Comparison of ENCODE assay signal across 8 cellular contexts in the genomic region with DNA sequence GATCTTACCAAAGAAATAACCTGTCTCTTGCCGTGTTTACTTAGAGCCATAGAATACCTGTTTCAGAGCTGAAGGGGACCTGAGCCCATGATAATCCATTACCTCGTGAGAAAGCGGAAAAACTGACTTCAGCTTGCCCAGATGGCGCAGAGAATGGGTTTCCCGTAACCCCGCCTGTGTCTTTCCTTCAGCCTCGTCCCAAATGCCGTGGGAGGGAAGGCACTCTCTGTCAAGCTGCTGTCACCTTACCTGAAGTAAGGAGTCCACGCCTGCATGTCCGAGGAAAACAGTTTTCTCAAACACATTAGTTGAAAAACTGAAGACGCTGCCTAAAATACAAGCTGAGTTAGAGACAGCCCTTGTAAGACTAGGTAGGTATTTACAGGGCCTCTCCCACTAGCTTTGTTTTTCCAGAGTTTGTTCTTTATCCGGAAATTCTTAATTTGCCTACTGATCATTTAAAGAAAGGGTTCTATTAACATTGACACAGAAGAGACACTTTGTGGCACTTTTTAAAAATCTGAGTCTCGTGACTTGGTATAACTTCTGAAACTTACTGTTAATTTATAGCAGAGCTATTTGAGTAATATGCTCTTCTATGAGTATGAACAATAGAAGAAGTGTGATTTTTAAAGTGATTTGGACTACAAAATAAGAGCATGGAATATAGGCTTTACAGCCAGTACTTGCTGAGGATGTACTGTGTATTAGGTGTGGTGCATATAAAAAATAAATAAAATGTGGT. TPM values are rescaled to one million over a fixed set of nuclear protein-coding genes. Genes with fewer than 3 reads are reported as not detected.
A peak's percentile ranks its signal among the peaks of the same experiment; 100 is the strongest.
DNase-seq lines count a peak whose midpoint lies in the region; TF ChIP-seq lines count a peak whose summit lies in the region.

No MANE protein-coding gene starts in this region.

- TF ChIP-seq CTCF in fibroblast of lung (conservative IDR thresholded peaks at IDR 0.05 in 1 of 2, IDR thresholded peaks at IDR 0.05 in 1 of 2; ENCODE audit: low read depth in 1 of 2, low read length in 2 of 2) (no peak), tibial nerve (IDR thresholded peaks at IDR 0.05) (no peak)

- peaks cover 13% of the 10 kb centered on the region for H3K4me1 ChIP-seq in fibroblast of lung (ENCODE audit: control insufficient read depth, extremely low read depth, insufficient read depth, low read length)
- peaks cover 0 to 40% (median 20%) of the 10 kb centered on the region in 4 donors for H3K4me1 ChIP-seq in tibial nerve

- H3K79me2 ChIP-seq in fibroblast of lung (ENCODE audit: control insufficient read depth, insufficient read depth, low read length), result peaks cover 24% of the 10 kb centered on the region

- WGBS in tibial nerve, 2 donors, result 7 to 10% methylated on average over 13 of the region's 13 CpGs

- no peak for TF ChIP-seq POLR2A in tibial nerve (IDR thresholded peaks at IDR 0.05)

- H3K27ac ChIP-seq in fibroblast of lung (ENCODE audit: insufficient read depth, low read length) (peak overlapping the region; percentile 93), tibial nerve (peak overlapping the region; percentile 87 to 96 (median 94))

- H3K9me3 ChIP-seq in fibroblast of lung (ENCODE audit: control insufficient read depth, insufficient read depth, low read depth, low read length), result no peaks in the 10 kb centered on the region
- H3K9me3 ChIP-seq in tibial nerve, result no peaks in the 10 kb centered on the region

- H3K4me3 ChIP-seq in fibroblast of lung (replicated peaks in 1 of 4; ENCODE audit: control extremely low read depth in 1 of 4, insufficient read depth in 1 of 4, low read depth in 3 of 4, low read length in 4 of 4) (peak overlapping the region; percentile 73 to 94 (median 81)), tibial nerve (peak overlapping the region; percentile 43 to 77 (median 52))

- no peaks in the 10 kb centered on the region for H3K27me3 ChIP-seq in fibroblast of lung (ENCODE audit: control insufficient read depth, insufficient read depth, low read length)
- H3K27me3 ChIP-seq in tibial nerve, result no peaks in the 10 kb centered on the region

- H4K20me1 ChIP-seq in fibroblast of lung (ENCODE audit: control insufficient read depth, extremely low read depth, insufficient read depth, low read length), result no peaks in the 10 kb centered on the region

- H3K9ac ChIP-seq in fibroblast of lung (ENCODE audit: insufficient read depth, low read length), result peak overlapping the region; percentile 94

- H3K4me3 Mint-ChIP-seq in activated T-cell treated with anti-CD3 and anti-CD28 coated beads, Interleukin-2, amount 50 U/mL, for 24 hours, result peak overlapping the region; percentile 83

- DNase-seq in GM03348 (ENCODE audit: low spot score) (peak; percentile 24), NCI-H2029 (lab: John Stamatoyannopoulos, UW) (peak; percentile 3), fibroblast of lung (ENCODE audit: low read depth in 2 of 2) (peak in 1 of 2 donors; percentile 33), occipital lobe (lab: John Stamatoyannopoulos, UW) (peak; percentile 19), tibial nerve (ENCODE audit: low spot score in 2 of 2) (peak in 1 of 2 donors; percentile 36), NCI-H2107 treated with DMSO at 0.1 percent for 48 hours (lab: John Stamatoyannopoulos, UW; ENCODE audit: unreplicated experiment) (no peak)
- DNase-seq in activated T-cell treated with anti-CD3 and anti-CD28 coated beads, Interleukin-2, amount 50 U/mL, for 24 hours, result peak; percentile 70
- no peak for DNase-seq in effector CD8-positive, alpha-beta T cell (lab: John Stamatoyannopoulos, UW)

- peaks cover 5% of the 10 kb centered on the region for H3K36me3 ChIP-seq in fibroblast of lung (ENCODE audit: control insufficient read depth, insufficient read depth, low read length)
- H3K36me3 ChIP-seq in tibial nerve, result peaks cover 0 to 25% (median 0%) of the 10 kb centered on the region in 3 donors

- peaks cover 3% of the 10 kb centered on the region for H3K9me3 Mint-ChIP-seq in activated T-cell treated with anti-CD3 and anti-CD28 coated beads, Interleukin-2, amount 50 U/mL, for 24 hours

- TF ChIP-seq EP300 in tibial nerve (IDR thresholded peaks at IDR 0.05), result no peak

- no peaks in the 10 kb centered on the region for H3K27me3 Mint-ChIP-seq in activated T-cell treated with anti-CD3 and anti-CD28 coated beads, Interleukin-2, amount 50 U/mL, for 24 hours

- peak overlapping the region; percentile 98 for H3K4me2 ChIP-seq in fibroblast of lung (ENCODE audit: extremely low read depth, insufficient read depth, low read length)

- H3K27ac Mint-ChIP-seq in activated T-cell treated with anti-CD3 and anti-CD28 coated beads, Interleukin-2, amount 50 U/mL, for 24 hours, result peak overlapping the region; percentile 98

- H3K36me3 Mint-ChIP-seq in activated T-cell treated with anti-CD3 and anti-CD28 coated beads, Interleukin-2, amount 50 U/mL, for 24 hours (ENCODE audit: low read depth), result peaks cover 76% of the 10 kb centered on the region

- H2AFZ ChIP-seq in fibroblast of lung (ENCODE audit: low read length), result peak overlapping the region; percentile 83

- peaks cover 46% of the 10 kb centered on the region for H3K4me1 Mint-ChIP-seq in activated T-cell treated with anti-CD3 and anti-CD28 coated beads, Interleukin-2, amount 50 U/mL, for 24 hours (ENCODE audit: low read depth)

RNA-seq across cellular contexts. Expression of gene INTS6, which starts 1.3 kb away (rescaled TPM):
- total RNA-seq in fibroblast of lung (51.6 and 66.7 TPM in 2 replicates), occipital lobe (52.9 TPM), tibial nerve (10 to 100 TPM; 30.8 to 60.1 (median 45.5) TPM)
- polyA plus RNA-seq in fibroblast of lung, result 23.5 and 29.3 TPM in 2 replicates
- 17.0 and 21.3 TPM in 2 replicates for polyA plus RNA-seq in fibroblast of lung (2012)
- polyA minus RNA-seq in fibroblast of lung (ENCODE audit: low replicate concordance), result 13.0 and 22.4 TPM in 2 replicates

Comparison
In these comparisons a context has a peak if more than half of its experiments do, and no peak if none do; other contexts are left out.
1. DNase-seq: peak in GM03348 (single experiment), NCI-H2029 (single experiment), activated T-cell treated with anti-CD3 and anti-CD28 coated beads, Interleukin-2, amount 50 U/mL, for 24 hours (single experiment) and occipital lobe (single experiment); none in NCI-H2107 treated with DMSO at 0.1 percent for 48 hours (single experiment) and effector CD8-positive, alpha-beta T cell (single experiment).